In the genomic region with DNA sequence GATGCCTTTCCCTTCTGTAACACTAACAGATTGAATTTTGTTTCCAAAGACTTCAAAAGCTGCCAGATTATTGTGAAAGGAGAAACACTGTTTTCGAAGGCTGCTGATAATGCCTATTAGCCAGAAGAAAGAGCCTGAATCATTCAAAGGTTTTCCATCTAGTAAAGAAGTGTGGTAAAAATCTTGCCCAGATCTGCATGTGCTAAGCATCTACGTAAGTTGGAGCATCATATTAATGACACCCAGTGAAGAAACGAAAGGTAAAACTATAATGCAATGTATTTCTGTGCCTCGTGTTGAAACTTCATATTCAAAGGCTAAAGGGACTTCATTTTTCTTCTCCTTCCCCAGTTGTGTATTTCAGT, we compare ENCODE assay signal across 15 cellular contexts.
DNase-seq lines count a peak whose midpoint lies in the region; ATAC-seq and TF ChIP-seq lines count a peak whose summit lies in the region.
"Had no signal": no experiment of that assay in that cellular context is flagged by ENCODE, and none has a peak within 500 bp of the region (broad histone marks: within the 10 kb centered on the region; RNA-seq: fewer than 3 reads in every experiment).

No MANE protein-coding gene starts in this region.

- TF ChIP-seq CTCF in heart left ventricle (IDR thresholded peaks at IDR 0.05) (no peak), Loucy (conservative IDR thresholded peaks at IDR 0.05; ENCODE audit: low read length) (no peak), gastroesophageal sphincter (IDR thresholded peaks at IDR 0.05) (no peak), spleen (IDR thresholded peaks at IDR 0.05 in 8 of 11, conservative IDR thresholded peaks at IDR 0.05 in 3 of 11) (no peak), MCF 10A (IDR thresholded peaks at IDR 0.05; ENCODE audit: unreplicated experiment) (no peak)

- TF ChIP-seq EP300 in gastroesophageal sphincter (IDR thresholded peaks at IDR 0.05), result no peak

- DNase-seq in heart left ventricle (no peak), left ventricle myocardium superior (no peak), spleen (no peak), epidermal melanocyte (ENCODE audit: insufficient read length, low spot score) (no peak), NCI-H2227 treated with DMSO at 0.1 percent for 48 hours (lab: John Stamatoyannopoulos, UW) (no peak), MCF 10A (ENCODE audit: unreplicated experiment) (no peak)
- DNase-seq: Caco-2; CD8-positive, alpha-beta memory T cell; GM23248 had no signal

- no peaks in the 10 kb centered on the region for H4K20me1 ChIP-seq in Loucy (ENCODE audit: insufficient read depth, low read length, poor library complexity, severe bottlenecking)

- H3K79me2 ChIP-seq in Loucy (ENCODE audit: insufficient read depth, low read length), result no peaks in the 10 kb centered on the region

- TF ChIP-seq POLR2A in heart left ventricle (IDR thresholded peaks at IDR 0.05) (no peak), gastroesophageal sphincter (IDR thresholded peaks at IDR 0.05) (no peak), spleen (IDR thresholded peaks at IDR 0.05) (no peak)

- no peaks in the 10 kb centered on the region for H3K27me3 Mint-ChIP-seq in MCF 10A (ENCODE audit: insufficient read depth, unreplicated experiment)
- H3K27me3 Mint-ChIP-seq: CD8-positive, alpha-beta memory T cell had no signal

- H3K4me3 Mint-ChIP-seq in MCF 10A (ENCODE audit: unreplicated experiment), result no peak overlapping the region
- H3K4me3 Mint-ChIP-seq: CD14-positive monocyte; CD8-positive, alpha-beta memory T cell had no signal

- H3K4me3 ChIP-seq in heart left ventricle, result no peak overlapping the region
- H3K4me3 ChIP-seq in Loucy (ENCODE audit: low read length, poor library complexity, severe bottlenecking), result no peak overlapping the region
- H3K4me3 ChIP-seq in gastroesophageal sphincter, result no peak overlapping the region
- no peak overlapping the region for H3K4me3 ChIP-seq in spleen
- H3K4me3 ChIP-seq: GM23248 had no signal

- H3K27ac ChIP-seq in heart left ventricle, result peak overlapping the region in 11 of 12 donors; percentile 28 to 81 (median 69)
- H3K27ac ChIP-seq in gastroesophageal sphincter, result peak overlapping the region in 3 of 4 donors; percentile 5 to 52 (median 11)
- H3K27ac ChIP-seq in spleen, result peak overlapping the region in 5 of 8 donors; percentile 12 to 70 (median 51)
- H3K27ac ChIP-seq: 22Rv1, GM23248, HL-60 had no signal

- no peak overlapping the region for H3K27ac Mint-ChIP-seq in MCF 10A (ENCODE audit: low read depth, unreplicated experiment)
- H3K27ac Mint-ChIP-seq: CD14-positive monocyte; CD8-positive, alpha-beta memory T cell had no signal

- no peaks in the 10 kb centered on the region for H3K9me2 ChIP-seq in Loucy (replicated peaks; ENCODE audit: low read depth, low read length)

- no peaks in the 10 kb centered on the region for H3K36me3 Mint-ChIP-seq in MCF 10A (ENCODE audit: insufficient read depth, unreplicated experiment)
- H3K36me3 Mint-ChIP-seq: CD14-positive monocyte; CD8-positive, alpha-beta memory T cell had no signal

- WGBS in heart left ventricle, 4 donors, result 66 to 84% (median 70%) methylated on average over 4 of the region's 4 CpGs
- WGBS in gastroesophageal sphincter (ENCODE audit: low coverage in 1 of 2), 2 donors, result 53 to 73% methylated on average over 3 to 4 of the region's 4 CpGs
- WGBS in spleen, 5 donors, result 73 to 88% (median 86%) methylated on average over 4 of the region's 4 CpGs

- H3K27me3 ChIP-seq in heart left ventricle, result no peaks in the 10 kb centered on the region
- no peaks in the 10 kb centered on the region for H3K27me3 ChIP-seq in Loucy (ENCODE audit: insufficient read depth, low read length, poor library complexity, severe bottlenecking)
- H3K27me3 ChIP-seq in gastroesophageal sphincter, result no peaks in the 10 kb centered on the region
- no peaks in the 10 kb centered on the region for H3K27me3 ChIP-seq in spleen (replicated peaks in 1 of 7)

- no peaks in the 10 kb centered on the region for H3F3A ChIP-seq in Loucy (ENCODE audit: low read depth)

- H3K4me2 ChIP-seq in Loucy (ENCODE audit: low read depth, low read length, poor library complexity, severe bottlenecking), result no peak overlapping the region

- POLR2A ChIA-PET in MCF 10A (lab: Yijun Ruan, JAX), result no interaction called here

- H3K9ac ChIP-seq in Loucy (ENCODE audit: low read depth, low read length, poor library complexity, severe bottlenecking), result no peak overlapping the region
- H3K9ac ChIP-seq: GM23248 had no signal

- H3K9me3 Mint-ChIP-seq in MCF 10A (ENCODE audit: unreplicated experiment), result no peaks in the 10 kb centered on the region
- H3K9me3 Mint-ChIP-seq: CD8-positive, alpha-beta memory T cell had no signal

- CTCF ChIA-PET in MCF 10A (lab: Yijun Ruan, JAX), result interaction anchor here (0.6 to 1.1 kb wide), 2 partner anchors 71 to 700 kb away, joined by 3 to 4 read pairs; no protein-coding TSS in a partner anchor

- BruUV-seq in MCF 10A (replicated peaks; lab: Mats Ljungman, UMichigan), result no TSS peak

- ATAC-seq in heart left ventricle (no peak), left ventricle myocardium superior (no peak), gastroesophageal sphincter (no peak)
- ATAC-seq: HCT116 had no signal

- intact Hi-C loops in heart left ventricle (cut with DNase I) (loop anchor here in 3 of 10 donors (5.0 kb wide), 1 partner anchor 74 kb away; a partner anchor contains a TSS), left ventricle myocardium superior (cut with micrococcal nuclease) (no loop called here), spleen (cut with DNase I; ENCODE audit: low total_unique reads) (no loop called here), MCF 10A (cut with micrococcal nuclease) (no loop called here)

- H3K9me3 ChIP-seq in heart left ventricle (peaks cover 0 to 6% (median 0%) of the 10 kb centered on the region in 12 donors), Loucy (ENCODE audit: insufficient read depth, low read depth, low read length) (no peaks in the 10 kb centered on the region), gastroesophageal sphincter (no peaks in the 10 kb centered on the region), spleen (no peaks in the 10 kb centered on the region)
- H3K9me3 ChIP-seq: Caco-2 had no signal

- H3K36me3 ChIP-seq in heart left ventricle (no peaks in the 10 kb centered on the region), Loucy (ENCODE audit: insufficient read depth, low read length) (no peaks in the 10 kb centered on the region), gastroesophageal sphincter (no peaks in the 10 kb centered on the region), spleen (no peaks in the 10 kb centered on the region)

- H3K4me1 ChIP-seq in heart left ventricle (peaks cover 3 to 38% (median 12%) of the 10 kb centered on the region in 12 donors), Loucy (ENCODE audit: insufficient read depth, low read length, poor library complexity, severe bottlenecking) (peaks cover 21% of the 10 kb centered on the region), gastroesophageal sphincter (no peaks in the 10 kb centered on the region), spleen (peaks cover 0 to 18% (median 8%) of the 10 kb centered on the region in 6 donors)
- H3K4me1 ChIP-seq: Caco-2 had no signal

- no peaks in the 10 kb centered on the region for H3K4me1 Mint-ChIP-seq in MCF 10A (ENCODE audit: insufficient read depth, unreplicated experiment)

- peak overlapping the region; percentile 61; the same call in 1 of the 2 replicates for H2AFZ ChIP-seq in Loucy (ENCODE audit: low read length)
- H2AFZ ChIP-seq: GM23248 had no signal

Comparison
In these comparisons a context has a peak if more than half of its experiments do, and no peak if none do; other contexts are left out.
1. H3K27ac ChIP-seq: peak in every context shown above with its lines; median percentile 69 in heart left ventricle; 51 in spleen; 11 in gastroesophageal sphincter.